In the genomic region with DNA sequence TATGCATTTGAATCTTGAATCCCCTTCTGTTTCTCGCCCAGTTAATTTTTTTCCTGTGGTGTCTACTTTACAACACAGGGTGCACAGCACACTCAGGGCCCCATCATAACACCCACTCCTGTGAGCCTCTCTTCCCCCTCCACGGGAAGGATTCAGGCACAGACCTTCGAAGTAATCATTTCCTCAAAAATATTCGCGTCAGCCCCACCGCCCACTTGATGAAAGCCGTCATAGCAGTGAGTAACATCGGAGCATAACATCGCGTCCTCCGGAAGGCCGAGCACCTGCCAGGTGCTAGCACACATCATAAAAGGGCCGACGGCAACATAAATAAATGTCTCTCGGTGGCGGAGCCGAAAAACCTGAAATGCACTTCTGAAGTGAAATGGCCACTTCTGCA, we compare ENCODE assay signal across 10 cellular contexts.
A peak's percentile ranks its signal among the peaks of the same experiment; 100 is the strongest.
DNase-seq lines count a peak whose midpoint lies in the region; ATAC-seq and TF ChIP-seq lines count a peak whose summit lies in the region.
"Had no signal": no experiment of that assay in that cellular context is flagged by ENCODE, and none has a peak within 500 bp of the region (broad histone marks: within the 10 kb centered on the region; RNA-seq: fewer than 3 reads in every experiment).

No MANE protein-coding gene starts in this region.

- TF ChIP-seq CTCF in HFFc6 (IDR thresholded peaks at IDR 0.05), result no peak

- ATAC-seq in naive B cell (ENCODE audit: low read depth in 2 of 2), result peak; percentile 86 to 90
- no peak for ATAC-seq in left ventricle myocardium superior

- no peaks in the 10 kb centered on the region for H3K36me3 Mint-ChIP-seq in naive B cell
- peaks cover 6% of the 10 kb centered on the region; the same call in 1 of the 2 replicates for H3K36me3 Mint-ChIP-seq in HFFc6 (ENCODE audit: low read depth)

- H3K27me3 Mint-ChIP-seq in naive B cell (peaks cover 0 to 7% (median 2%) of the 10 kb centered on the region in 3 donors), HFFc6 (ENCODE audit: insufficient read depth) (no peaks in the 10 kb centered on the region)

- DNase-seq in NCI-H510A (lab: John Stamatoyannopoulos, UW) (peak; percentile 32), naive B cell (peak; percentile 84), T1000 (lab: John Stamatoyannopoulos, UW) (no peak), left ventricle myocardium superior (no peak), head of caudate nucleus (no peak), HFFc6 (no peak)
- DNase-seq in activated CD8-positive, alpha-beta memory T cell treated with anti-CD3 and anti-CD28 coated beads, Interleukin-2, amount 50 U/mL, for 4 hours, result peak; percentile 50
- peak; percentile 77 for DNase-seq in stimulated activated CD8-positive, alpha-beta memory T cell treated with anti-CD3 and anti-CD28 coated beads, Interleukin-4, amount 100 ng/mL, for 48 hours
- DNase-seq: hypothalamus, NCI-H187 had no signal

- H3K4me1 Mint-ChIP-seq in naive B cell (peaks cover 24 to 34% (median 27%) of the 10 kb centered on the region in 3 donors), HFFc6 (ENCODE audit: low read depth) (no peaks in the 10 kb centered on the region)

- H3K9me3 Mint-ChIP-seq in naive B cell (peaks cover 0 to 2% (median 0%) of the 10 kb centered on the region in 7 donors), HFFc6 (peaks cover 56% of the 10 kb centered on the region)

- H3K4me3 Mint-ChIP-seq in naive B cell, result peak overlapping the region; percentile 25 to 80 (median 74)
- H3K4me3 Mint-ChIP-seq in HFFc6, result no peak overlapping the region

- peak overlapping the region; percentile 93 to 99 (median 96) for H3K27ac Mint-ChIP-seq in naive B cell
- H3K27ac Mint-ChIP-seq in HFFc6, result no peak overlapping the region

- intact Hi-C loops in left ventricle myocardium superior (cut with micrococcal nuclease), result no loop called here
- intact Hi-C loops in head of caudate nucleus (cut with DNase I), result no loop called here

Comparison
In these comparisons a context has a peak if more than half of its experiments do, and no peak if none do; other contexts are left out.
1. DNase-seq: peak in NCI-H510A (single experiment), activated CD8-positive, alpha-beta memory T cell treated with anti-CD3 and anti-CD28 coated beads, Interleukin-2, amount 50 U/mL, for 4 hours (single experiment), naive B cell (single experiment) and stimulated activated CD8-positive, alpha-beta memory T cell treated with anti-CD3 and anti-CD28 coated beads, Interleukin-4, amount 100 ng/mL, for 48 hours (single experiment); none in T1000 (single experiment), left ventricle myocardium superior (single experiment), head of caudate nucleus (0 of 42) and HFFc6 (single experiment).